Comparison of ENCODE assay signal across 1 cellular context in the genomic region with DNA sequence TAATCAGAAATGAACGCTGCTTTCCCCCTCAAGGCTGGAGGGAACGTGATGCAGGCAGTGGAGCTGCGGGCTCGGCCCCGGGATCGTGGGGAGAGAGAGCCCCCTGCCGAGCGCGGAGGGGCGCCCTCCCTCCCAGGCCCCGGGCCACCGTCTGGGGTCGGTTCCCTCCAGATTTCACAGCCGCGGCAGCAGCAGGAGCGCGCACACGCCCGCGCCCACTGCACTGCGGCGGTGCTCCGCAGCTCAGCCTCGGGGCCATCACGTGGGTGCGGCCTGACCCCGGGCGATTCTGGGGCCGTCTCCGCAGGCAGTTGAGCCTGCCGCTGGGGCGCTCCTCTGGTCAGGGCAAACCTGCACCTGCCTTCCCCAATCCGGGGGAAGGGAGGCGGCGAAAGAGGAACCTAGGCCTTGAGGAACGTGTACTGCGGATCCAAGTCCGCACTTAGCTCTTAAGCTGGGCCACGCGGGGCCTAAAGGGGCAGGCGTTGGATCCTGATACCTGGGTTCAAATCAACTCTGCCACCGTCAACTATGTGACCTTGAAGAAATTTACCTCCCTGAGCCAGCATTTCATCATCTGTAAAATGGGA.
TF ChIP-seq lines count a peak whose summit lies in the region.

No MANE protein-coding gene starts in this region.

TF ChIP-seq in K562, 482 proteins besides CTCF, POLR2A, EP300 and RAD21 (continued from another document and continues in another):
- TF ChIP-seq E2F6 (IDR thresholded peaks at IDR 0.05; ENCODE audit: borderline replicate concordance in 1 of 2, extremely low read depth in 1 of 2, insufficient read depth in 1 of 2, insufficient read length in 1 of 2, low read depth in 1 of 2, low read length in 1 of 2, poor library complexity in 1 of 2, severe bottlenecking in 1 of 2) (peak; percentile 66 to 85), BRD9 (IDR thresholded peaks at IDR 0.05; ENCODE audit: low read depth, partially characterized antibody) (no peak), RNF2 (IDR thresholded peaks at IDR 0.05) (peak; percentile 62; the same call in 1 of the 2 replicates), BCOR (IDR thresholded peaks at IDR 0.05) (0 out of 2 replicates have a peak, but pooled peaks have one; percentile 23), ELK1 (CRISPR knock-in tag; IDR thresholded peaks at IDR 0.05) (no peak), CTBP1 (IDR thresholded peaks at IDR 0.05; ENCODE audit: borderline replicate concordance) (peak; percentile 82; the same call in 1 of the 2 replicates), TBL1XR1 (IDR thresholded peaks at IDR 0.05; ENCODE audit: low read length in 2 of 2) (no peak), TFAP4 (CRISPR knock-in tag; IDR thresholded peaks at IDR 0.05; ENCODE audit: borderline replicate concordance) (peak; percentile 72), ARID1B (IDR thresholded peaks at IDR 0.05) (0 out of 2 replicates have a peak, but pooled peaks have one; percentile 19), SMC3 (conservative IDR thresholded peaks at IDR 0.05; ENCODE audit: insufficient read depth, low read depth, low read length) (peak; percentile 49), RCOR1 (IDR thresholded peaks at IDR 0.05; ENCODE audit: borderline replicate concordance in 1 of 2, low read depth in 2 of 2, low read length in 2 of 2) (peak in 1 of 2 experiments; percentile 43; a peak in 1 of 4 replicates), MTA3 (IDR thresholded peaks at IDR 0.05; ENCODE audit: borderline replicate concordance) (peak; percentile 40; the same call in 1 of the 2 replicates), MAX (CRISPR knock-in tag; IDR thresholded peaks at IDR 0.05) (peak; percentile 90), FIP1L1 (IDR thresholded peaks at IDR 0.05; ENCODE audit: low read depth, low read length, poor library complexity, severe bottlenecking) (no peak), NONO (IDR thresholded peaks at IDR 0.05; ENCODE audit: low read depth in 2 of 2, low read length in 1 of 2) (peak in 1 of 2 experiments; percentile 26; a peak in 1 of 4 replicates), USF1 (CRISPR knock-in tag; IDR thresholded peaks at IDR 0.05) (peak; percentile 95), SAFB (IDR thresholded peaks at IDR 0.05; ENCODE audit: borderline replicate concordance, low read depth, low read length) (peak; percentile 52; the same call in 1 of the 2 replicates), MEF2D (tag; conservative IDR thresholded peaks at IDR 0.05; ENCODE audit: low read depth) (no peak), HNRNPLL (IDR thresholded peaks at IDR 0.05; ENCODE audit: low read depth, low read length, poor library complexity, severe bottlenecking) (peak; percentile 19), JUND (IDR thresholded peaks at IDR 0.05; ENCODE audit: borderline replicate concordance, low read depth, low read length) (0 out of 2 replicates have a peak, but pooled peaks have one; percentile 2), JUND (tag; IDR thresholded peaks at IDR 0.05; ENCODE audit: borderline replicate concordance, low read depth, low read length) (no peak), NRF1 (conservative IDR thresholded peaks at IDR 0.05 in 1 of 2, IDR thresholded peaks at IDR 0.05 in 1 of 2) (peak; percentile 73 to 78), TFE3 (CRISPR knock-in tag; IDR thresholded peaks at IDR 0.05) (peak; percentile 12; the same call in 1 of the 2 replicates), KDM4B (IDR thresholded peaks at IDR 0.05; ENCODE audit: borderline replicate concordance in 2 of 2, low read depth in 1 of 2) (no peak), TAF1 (IDR thresholded peaks at IDR 0.05; ENCODE audit: control insufficient read depth, extremely low read depth, insufficient read depth, low read length, severe bottlenecking) (no peak), RBBP5 (IDR thresholded peaks at IDR 0.05; ENCODE audit: borderline replicate concordance, insufficient read depth, low read length, poor library complexity, severe bottlenecking) (peak; percentile 65), MNT (conservative IDR thresholded peaks at IDR 0.05) (peak; percentile 41 to 54; a peak in 1 of 4 replicates), MAZ (CRISPR knock-in tag; conservative IDR thresholded peaks at IDR 0.05 in 1 of 2, IDR thresholded peaks at IDR 0.05 in 1 of 2) (peak; percentile 70 to 72)
- TF ChIP-seq, protein P1, sequence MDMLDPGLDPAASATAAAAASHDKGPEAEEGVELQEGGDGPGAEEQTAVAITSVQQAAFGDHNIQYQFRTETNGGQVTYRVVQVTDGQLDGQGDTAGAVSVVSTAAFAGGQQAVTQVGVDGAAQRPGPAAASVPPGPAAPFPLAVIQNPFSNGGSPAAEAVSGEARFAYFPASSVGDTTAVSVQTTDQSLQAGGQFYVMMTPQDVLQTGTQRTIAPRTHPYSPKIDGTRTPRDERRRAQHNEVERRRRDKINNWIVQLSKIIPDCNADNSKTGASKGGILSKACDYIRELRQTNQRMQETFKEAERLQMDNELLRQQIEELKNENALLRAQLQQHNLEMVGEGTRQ (CRISPR knock-in tag; IDR thresholded peaks at IDR 0.05), result peak; percentile 90
- TF ChIP-seq, protein P2, sequence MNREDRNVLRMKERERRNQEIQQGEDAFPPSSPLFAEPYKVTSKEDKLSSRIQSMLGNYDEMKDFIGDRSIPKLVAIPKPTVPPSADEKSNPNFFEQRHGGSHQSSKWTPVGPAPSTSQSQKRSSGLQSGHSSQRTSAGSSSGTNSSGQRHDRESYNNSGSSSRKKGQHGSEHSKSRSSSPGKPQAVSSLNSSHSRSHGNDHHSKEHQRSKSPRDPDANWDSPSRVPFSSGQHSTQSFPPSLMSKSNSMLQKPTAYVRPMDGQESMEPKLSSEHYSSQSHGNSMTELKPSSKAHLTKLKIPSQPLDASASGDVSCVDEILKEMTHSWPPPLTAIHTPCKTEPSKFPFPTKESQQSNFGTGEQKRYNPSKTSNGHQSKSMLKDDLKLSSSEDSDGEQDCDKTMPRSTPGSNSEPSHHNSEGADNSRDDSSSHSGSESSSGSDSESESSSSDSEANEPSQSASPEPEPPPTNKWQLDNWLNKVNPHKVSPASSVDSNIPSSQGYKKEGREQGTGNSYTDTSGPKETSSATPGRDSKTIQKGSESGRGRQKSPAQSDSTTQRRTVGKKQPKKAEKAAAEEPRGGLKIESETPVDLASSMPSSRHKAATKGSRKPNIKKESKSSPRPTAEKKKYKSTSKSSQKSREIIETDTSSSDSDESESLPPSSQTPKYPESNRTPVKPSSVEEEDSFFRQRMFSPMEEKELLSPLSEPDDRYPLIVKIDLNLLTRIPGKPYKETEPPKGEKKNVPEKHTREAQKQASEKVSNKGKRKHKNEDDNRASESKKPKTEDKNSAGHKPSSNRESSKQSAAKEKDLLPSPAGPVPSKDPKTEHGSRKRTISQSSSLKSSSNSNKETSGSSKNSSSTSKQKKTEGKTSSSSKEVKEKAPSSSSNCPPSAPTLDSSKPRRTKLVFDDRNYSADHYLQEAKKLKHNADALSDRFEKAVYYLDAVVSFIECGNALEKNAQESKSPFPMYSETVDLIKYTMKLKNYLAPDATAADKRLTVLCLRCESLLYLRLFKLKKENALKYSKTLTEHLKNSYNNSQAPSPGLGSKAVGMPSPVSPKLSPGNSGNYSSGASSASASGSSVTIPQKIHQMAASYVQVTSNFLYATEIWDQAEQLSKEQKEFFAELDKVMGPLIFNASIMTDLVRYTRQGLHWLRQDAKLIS (CRISPR knock-in tag; IDR thresholded peaks at IDR 0.05), result 0 out of 2 replicates have a peak, but pooled peaks have one; percentile 47
- TF ChIP-seq, protein P3, sequence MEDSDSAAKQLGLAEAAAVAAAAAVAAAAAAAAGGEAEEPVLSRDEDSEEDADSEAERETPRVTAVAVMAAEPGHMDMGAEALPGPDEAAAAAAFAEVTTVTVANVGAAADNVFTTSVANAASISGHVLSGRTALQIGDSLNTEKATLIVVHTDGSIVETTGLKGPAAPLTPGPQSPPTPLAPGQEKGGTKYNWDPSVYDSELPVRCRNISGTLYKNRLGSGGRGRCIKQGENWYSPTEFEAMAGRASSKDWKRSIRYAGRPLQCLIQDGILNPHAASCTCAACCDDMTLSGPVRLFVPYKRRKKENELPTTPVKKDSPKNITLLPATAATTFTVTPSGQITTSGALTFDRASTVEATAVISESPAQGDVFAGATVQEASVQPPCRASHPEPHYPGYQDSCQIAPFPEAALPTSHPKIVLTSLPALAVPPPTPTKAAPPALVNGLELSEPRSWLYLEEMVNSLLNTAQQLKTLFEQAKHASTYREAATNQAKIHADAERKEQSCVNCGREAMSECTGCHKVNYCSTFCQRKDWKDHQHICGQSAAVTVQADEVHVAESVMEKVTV (CRISPR knock-in tag; IDR thresholded peaks at IDR 0.05), result peak; percentile 75
- TF ChIP-seq, protein P4, sequence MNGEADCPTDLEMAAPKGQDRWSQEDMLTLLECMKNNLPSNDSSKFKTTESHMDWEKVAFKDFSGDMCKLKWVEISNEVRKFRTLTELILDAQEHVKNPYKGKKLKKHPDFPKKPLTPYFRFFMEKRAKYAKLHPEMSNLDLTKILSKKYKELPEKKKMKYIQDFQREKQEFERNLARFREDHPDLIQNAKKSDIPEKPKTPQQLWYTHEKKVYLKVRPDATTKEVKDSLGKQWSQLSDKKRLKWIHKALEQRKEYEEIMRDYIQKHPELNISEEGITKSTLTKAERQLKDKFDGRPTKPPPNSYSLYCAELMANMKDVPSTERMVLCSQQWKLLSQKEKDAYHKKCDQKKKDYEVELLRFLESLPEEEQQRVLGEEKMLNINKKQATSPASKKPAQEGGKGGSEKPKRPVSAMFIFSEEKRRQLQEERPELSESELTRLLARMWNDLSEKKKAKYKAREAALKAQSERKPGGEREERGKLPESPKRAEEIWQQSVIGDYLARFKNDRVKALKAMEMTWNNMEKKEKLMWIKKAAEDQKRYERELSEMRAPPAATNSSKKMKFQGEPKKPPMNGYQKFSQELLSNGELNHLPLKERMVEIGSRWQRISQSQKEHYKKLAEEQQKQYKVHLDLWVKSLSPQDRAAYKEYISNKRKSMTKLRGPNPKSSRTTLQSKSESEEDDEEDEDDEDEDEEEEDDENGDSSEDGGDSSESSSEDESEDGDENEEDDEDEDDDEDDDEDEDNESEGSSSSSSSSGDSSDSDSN (IDR thresholded peaks at IDR 0.05; ENCODE audit: borderline replicate concordance in 1 of 2, low read depth in 2 of 2, low read length in 2 of 2), result peak; percentile 88 to 91; a peak in 3 of 4 replicates
